Comparison of ENCODE assay signal across 2 cellular contexts in the genomic region with DNA sequence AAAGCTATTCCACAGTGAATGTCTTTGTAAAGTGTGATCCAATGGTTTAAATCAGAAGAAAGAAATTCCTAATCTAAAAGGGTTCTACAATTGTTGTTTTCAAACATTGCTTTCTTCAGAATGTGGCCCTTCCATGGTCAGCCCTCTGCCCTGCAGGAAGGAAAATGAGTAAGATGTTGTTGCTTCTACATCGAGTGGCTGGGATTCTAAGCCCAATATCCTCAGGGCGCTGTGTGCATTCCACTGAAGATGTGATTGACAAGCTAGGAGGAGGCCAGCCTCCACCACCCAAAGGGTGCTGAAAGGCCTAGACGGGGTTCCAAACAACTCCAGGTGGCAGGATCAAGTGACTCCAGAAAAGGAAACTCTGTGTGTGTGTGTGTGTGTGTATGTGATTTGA.
TF ChIP-seq lines count a peak whose summit lies in the region.

No MANE protein-coding gene starts in this region.

TF ChIP-seq in IMR-90, 13 proteins besides CTCF, POLR2A, EP300 and RAD21:
- TF ChIP-seq CEBPB (IDR thresholded peaks at IDR 0.05; ENCODE audit: low read depth, low read length) (no peak), MXI1 (IDR thresholded peaks at IDR 0.05; ENCODE audit: borderline replicate concordance, low read depth, low read length) (no peak), MAFK (IDR thresholded peaks at IDR 0.05; ENCODE audit: low read depth, low read length) (no peak)

TF ChIP-seq in H1, 55 proteins besides CTCF, POLR2A, EP300 and RAD21:
- TF ChIP-seq CEBPB (IDR thresholded peaks at IDR 0.05; ENCODE audit: low read depth, low read length) (no peak), ASH2L (IDR thresholded peaks at IDR 0.05; ENCODE audit: low read length) (no peak), BCL11A (IDR thresholded peaks at IDR 0.05; ENCODE audit: low read depth in 2 of 2, low read length in 2 of 2) (no peak), SUZ12 (IDR thresholded peaks at IDR 0.05; ENCODE audit: low read length) (no peak), JUN (IDR thresholded peaks at IDR 0.05; ENCODE audit: low read depth, low read length) (no peak), YY1 (IDR thresholded peaks at IDR 0.05; ENCODE audit: low read depth, low read length) (no peak), POLR2AphosphoS5 (IDR thresholded peaks at IDR 0.05; ENCODE audit: low read depth, low read length) (no peak), EGR1 (IDR thresholded peaks at IDR 0.05; ENCODE audit: borderline replicate concordance, low read depth, low read length) (no peak), BRCA1 (IDR thresholded peaks at IDR 0.05; ENCODE audit: low read depth, low read length) (no peak), NRF1 (IDR thresholded peaks at IDR 0.05; ENCODE audit: low read depth, low read length) (no peak), CBX5 (IDR thresholded peaks at IDR 0.05; ENCODE audit: low read depth, low read length) (no peak), BACH1 (IDR thresholded peaks at IDR 0.05; ENCODE audit: low read length) (no peak), SAP30 (IDR thresholded peaks at IDR 0.05; ENCODE audit: insufficient read depth, insufficient replicate concordance, low read length) (no peak), MAFK (IDR thresholded peaks at IDR 0.05; ENCODE audit: low read depth, low read length) (no peak)
- TF ChIP-seq, protein P1, sequence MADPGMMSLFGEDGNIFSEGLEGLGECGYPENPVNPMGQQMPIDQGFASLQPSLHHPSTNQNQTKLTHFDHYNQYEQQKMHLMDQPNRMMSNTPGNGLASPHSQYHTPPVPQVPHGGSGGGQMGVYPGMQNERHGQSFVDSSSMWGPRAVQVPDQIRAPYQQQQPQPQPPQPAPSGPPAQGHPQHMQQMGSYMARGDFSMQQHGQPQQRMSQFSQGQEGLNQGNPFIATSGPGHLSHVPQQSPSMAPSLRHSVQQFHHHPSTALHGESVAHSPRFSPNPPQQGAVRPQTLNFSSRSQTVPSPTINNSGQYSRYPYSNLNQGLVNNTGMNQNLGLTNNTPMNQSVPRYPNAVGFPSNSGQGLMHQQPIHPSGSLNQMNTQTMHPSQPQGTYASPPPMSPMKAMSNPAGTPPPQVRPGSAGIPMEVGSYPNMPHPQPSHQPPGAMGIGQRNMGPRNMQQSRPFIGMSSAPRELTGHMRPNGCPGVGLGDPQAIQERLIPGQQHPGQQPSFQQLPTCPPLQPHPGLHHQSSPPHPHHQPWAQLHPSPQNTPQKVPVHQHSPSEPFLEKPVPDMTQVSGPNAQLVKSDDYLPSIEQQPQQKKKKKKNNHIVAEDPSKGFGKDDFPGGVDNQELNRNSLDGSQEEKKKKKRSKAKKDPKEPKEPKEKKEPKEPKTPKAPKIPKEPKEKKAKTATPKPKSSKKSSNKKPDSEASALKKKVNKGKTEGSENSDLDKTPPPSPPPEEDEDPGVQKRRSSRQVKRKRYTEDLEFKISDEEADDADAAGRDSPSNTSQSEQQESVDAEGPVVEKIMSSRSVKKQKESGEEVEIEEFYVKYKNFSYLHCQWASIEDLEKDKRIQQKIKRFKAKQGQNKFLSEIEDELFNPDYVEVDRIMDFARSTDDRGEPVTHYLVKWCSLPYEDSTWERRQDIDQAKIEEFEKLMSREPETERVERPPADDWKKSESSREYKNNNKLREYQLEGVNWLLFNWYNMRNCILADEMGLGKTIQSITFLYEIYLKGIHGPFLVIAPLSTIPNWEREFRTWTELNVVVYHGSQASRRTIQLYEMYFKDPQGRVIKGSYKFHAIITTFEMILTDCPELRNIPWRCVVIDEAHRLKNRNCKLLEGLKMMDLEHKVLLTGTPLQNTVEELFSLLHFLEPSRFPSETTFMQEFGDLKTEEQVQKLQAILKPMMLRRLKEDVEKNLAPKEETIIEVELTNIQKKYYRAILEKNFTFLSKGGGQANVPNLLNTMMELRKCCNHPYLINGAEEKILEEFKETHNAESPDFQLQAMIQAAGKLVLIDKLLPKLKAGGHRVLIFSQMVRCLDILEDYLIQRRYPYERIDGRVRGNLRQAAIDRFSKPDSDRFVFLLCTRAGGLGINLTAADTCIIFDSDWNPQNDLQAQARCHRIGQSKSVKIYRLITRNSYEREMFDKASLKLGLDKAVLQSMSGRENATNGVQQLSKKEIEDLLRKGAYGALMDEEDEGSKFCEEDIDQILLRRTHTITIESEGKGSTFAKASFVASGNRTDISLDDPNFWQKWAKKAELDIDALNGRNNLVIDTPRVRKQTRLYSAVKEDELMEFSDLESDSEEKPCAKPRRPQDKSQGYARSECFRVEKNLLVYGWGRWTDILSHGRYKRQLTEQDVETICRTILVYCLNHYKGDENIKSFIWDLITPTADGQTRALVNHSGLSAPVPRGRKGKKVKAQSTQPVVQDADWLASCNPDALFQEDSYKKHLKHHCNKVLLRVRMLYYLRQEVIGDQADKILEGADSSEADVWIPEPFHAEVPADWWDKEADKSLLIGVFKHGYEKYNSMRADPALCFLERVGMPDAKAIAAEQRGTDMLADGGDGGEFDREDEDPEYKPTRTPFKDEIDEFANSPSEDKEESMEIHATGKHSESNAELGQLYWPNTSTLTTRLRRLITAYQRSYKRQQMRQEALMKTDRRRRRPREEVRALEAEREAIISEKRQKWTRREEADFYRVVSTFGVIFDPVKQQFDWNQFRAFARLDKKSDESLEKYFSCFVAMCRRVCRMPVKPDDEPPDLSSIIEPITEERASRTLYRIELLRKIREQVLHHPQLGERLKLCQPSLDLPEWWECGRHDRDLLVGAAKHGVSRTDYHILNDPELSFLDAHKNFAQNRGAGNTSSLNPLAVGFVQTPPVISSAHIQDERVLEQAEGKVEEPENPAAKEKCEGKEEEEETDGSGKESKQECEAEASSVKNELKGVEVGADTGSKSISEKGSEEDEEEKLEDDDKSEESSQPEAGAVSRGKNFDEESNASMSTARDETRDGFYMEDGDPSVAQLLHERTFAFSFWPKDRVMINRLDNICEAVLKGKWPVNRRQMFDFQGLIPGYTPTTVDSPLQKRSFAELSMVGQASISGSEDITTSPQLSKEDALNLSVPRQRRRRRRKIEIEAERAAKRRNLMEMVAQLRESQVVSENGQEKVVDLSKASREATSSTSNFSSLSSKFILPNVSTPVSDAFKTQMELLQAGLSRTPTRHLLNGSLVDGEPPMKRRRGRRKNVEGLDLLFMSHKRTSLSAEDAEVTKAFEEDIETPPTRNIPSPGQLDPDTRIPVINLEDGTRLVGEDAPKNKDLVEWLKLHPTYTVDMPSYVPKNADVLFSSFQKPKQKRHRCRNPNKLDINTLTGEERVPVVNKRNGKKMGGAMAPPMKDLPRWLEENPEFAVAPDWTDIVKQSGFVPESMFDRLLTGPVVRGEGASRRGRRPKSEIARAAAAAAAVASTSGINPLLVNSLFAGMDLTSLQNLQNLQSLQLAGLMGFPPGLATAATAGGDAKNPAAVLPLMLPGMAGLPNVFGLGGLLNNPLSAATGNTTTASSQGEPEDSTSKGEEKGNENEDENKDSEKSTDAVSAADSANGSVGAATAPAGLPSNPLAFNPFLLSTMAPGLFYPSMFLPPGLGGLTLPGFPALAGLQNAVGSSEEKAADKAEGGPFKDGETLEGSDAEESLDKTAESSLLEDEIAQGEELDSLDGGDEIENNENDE (IDR thresholded peaks at IDR 0.05; ENCODE audit: insufficient replicate concordance, low read length), result no peak
- TF ChIP-seq, protein P2, sequence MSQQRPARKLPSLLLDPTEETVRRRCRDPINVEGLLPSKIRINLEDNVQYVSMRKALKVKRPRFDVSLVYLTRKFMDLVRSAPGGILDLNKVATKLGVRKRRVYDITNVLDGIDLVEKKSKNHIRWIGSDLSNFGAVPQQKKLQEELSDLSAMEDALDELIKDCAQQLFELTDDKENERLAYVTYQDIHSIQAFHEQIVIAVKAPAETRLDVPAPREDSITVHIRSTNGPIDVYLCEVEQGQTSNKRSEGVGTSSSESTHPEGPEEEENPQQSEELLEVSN (IDR thresholded peaks at IDR 0.05), result no peak
- TF ChIP-seq, protein P3, sequence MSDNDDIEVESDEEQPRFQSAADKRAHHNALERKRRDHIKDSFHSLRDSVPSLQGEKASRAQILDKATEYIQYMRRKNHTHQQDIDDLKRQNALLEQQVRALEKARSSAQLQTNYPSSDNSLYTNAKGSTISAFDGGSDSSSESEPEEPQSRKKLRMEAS (IDR thresholded peaks at IDR 0.05), result no peak
